10 cellular contexts compared by ENCODE assay signal in the genomic region with DNA sequence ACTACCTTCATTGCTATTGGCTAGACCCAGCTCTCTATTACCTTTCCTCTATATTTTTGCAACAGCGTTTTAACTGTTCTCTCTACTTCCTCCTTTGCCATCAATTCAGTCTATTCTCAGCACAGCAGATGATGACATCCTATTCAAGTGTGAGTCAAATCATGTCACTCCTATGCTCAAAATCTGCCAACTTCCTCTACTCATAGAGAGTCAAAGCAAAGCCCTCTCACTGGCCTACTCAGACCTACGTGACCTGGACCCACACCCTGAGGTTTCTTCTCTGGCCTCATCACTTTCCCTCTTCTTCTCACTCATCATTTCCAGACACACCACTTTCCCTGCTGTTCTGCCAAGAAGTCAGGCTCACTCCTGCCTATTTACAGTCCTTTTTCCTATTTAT.
DNase-seq lines count a peak whose midpoint lies in the region; ATAC-seq and TF ChIP-seq lines count a peak whose summit lies in the region.
"Had no signal": no experiment of that assay in that cellular context is flagged by ENCODE, and none has a peak within 500 bp of the region (broad histone marks: within the 10 kb centered on the region; RNA-seq: fewer than 3 reads in every experiment).

No MANE protein-coding gene starts in this region.

- no peak overlapping the region for H3K4me3 ChIP-seq in fibroblast of the aortic adventitia (ENCODE audit: low read depth, low read length)

- ATAC-seq in GM18873 (IDR thresholded peaks at IDR 0.05; ENCODE audit: low FRiP score, unreplicated experiment) = no peak

- DNase-seq in CD1c-positive myeloid dendritic cell (ENCODE audit: extremely low spot score) = peak; percentile 17
- peak; percentile 10 for DNase-seq in GM20000 (ENCODE audit: low spot score)
- DNase-seq in MV-4-11 (lab: John Stamatoyannopoulos, UW) = peak; percentile 64
- peak; percentile 52 for DNase-seq in fibroblast of the aortic adventitia (ENCODE audit: low read depth)
- no peak for DNase-seq in NCI-H82 (lab: John Stamatoyannopoulos, UW)
- no peak for DNase-seq in NK-92 treated with Interleukin-12 subunit alpha and Interleukin-12 subunit beta, amount 100 ng/mL, for 24 hours (lab: John Stamatoyannopoulos, UW)
- DNase-seq in amniotic stem cell (lab: John Stamatoyannopoulos, UW) = no peak
- DNase-seq: DND-41; stimulated activated CD4-positive, alpha-beta T cell treated with anti-CD3 and anti-CD28 coated beads, Interleukin-4, amount 100 ng/mL, for 4 hours had no signal

- no peak for TF ChIP-seq CTCF in GM20000 (IDR thresholded peaks at IDR 0.05; ENCODE audit: extremely low read depth, missing control alignments)
- no peak for TF ChIP-seq CTCF in fibroblast of the aortic adventitia (IDR thresholded peaks at IDR 0.05; ENCODE audit: insufficient read depth, low read length)

Comparison
In these comparisons a context has a peak if more than half of its experiments do, and no peak if none do; other contexts are left out.
1. DNase-seq: peak in CD1c-positive myeloid dendritic cell (single experiment), GM20000 (single experiment), MV-4-11 (single experiment) and fibroblast of the aortic adventitia (single experiment); none in NCI-H82 (single experiment), NK-92 treated with Interleukin-12 subunit alpha and Interleukin-12 subunit beta, amount 100 ng/mL, for 24 hours (single experiment) and amniotic stem cell (single experiment).